ENCODE assay signal across 8 cellular contexts in the genomic region with DNA sequence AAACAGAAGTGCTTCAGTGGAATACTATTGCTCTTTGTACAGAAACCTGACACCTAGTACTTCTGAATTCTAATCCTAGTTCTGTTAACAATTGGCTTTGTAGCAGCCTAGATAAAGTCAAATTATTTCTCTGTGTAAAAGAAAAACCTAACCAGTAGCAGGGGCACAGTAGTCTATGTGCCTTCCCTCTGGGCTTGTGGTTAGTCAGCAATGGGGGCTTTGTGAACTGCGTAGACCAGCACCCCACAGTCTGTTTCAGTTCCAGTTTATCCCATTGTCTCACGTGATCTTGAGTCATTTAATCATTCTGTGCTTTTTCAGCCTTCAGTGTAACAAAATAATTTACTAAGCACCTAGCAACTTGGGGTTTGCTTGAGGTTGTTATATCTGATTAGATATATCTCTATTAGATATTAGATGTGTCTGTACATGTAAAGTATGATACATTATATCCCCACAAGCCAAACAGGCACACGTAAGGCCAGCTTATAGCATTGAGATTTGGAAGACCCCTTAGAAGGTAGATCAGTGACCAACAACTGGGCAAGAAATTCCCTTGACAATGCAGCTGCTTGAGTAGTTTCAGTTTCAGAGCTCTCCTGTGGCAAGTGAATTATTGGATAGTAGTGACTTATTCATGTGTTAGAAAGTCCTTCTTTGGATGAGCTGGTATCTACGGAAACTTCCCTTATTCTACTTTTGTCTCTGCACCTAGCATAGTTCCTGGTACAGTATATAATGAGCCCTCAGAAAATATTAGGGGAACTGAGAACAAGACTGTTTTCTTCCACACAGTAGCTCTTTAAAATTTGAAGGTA. TPM values are rescaled to one million over a fixed set of nuclear protein-coding genes. Genes with fewer than 3 reads are reported as not detected.
DNase-seq lines count a peak whose midpoint lies in the region; ATAC-seq and TF ChIP-seq lines count a peak whose summit lies in the region.

No MANE protein-coding gene starts in this region.

- no peaks in the 10 kb centered on the region for H3K27me3 Mint-ChIP-seq in nephron (ENCODE audit: low read depth)
- H3K27me3 Mint-ChIP-seq in activated T-helper 2 cell treated with anti-CD3 and anti-CD28 coated beads, Interferon-gamma antibody, Interleukin-2, Interleukin-4, amounts not matched to agents 10 μg/mL and 5 μg/mL and 100 μg/mL, durations not matched to agents 14 hours and 24 hours and 36 hours (ENCODE audit: low read depth), result peaks cover 52% of the 10 kb centered on the region

- peaks cover 7% of the 10 kb centered on the region for H3K9me3 Mint-ChIP-seq in nephron
- no peaks in the 10 kb centered on the region for H3K9me3 Mint-ChIP-seq in activated T-helper 2 cell treated with anti-CD3 and anti-CD28 coated beads, Interferon-gamma antibody, Interleukin-2, Interleukin-4, amounts not matched to agents 10 μg/mL and 5 μg/mL and 100 μg/mL, durations not matched to agents 14 hours and 24 hours and 36 hours

- TF ChIP-seq CTCF in nephron (IDR thresholded peaks at IDR 0.05; ENCODE audit: unreplicated experiment in 3 of 3), result no peak

- H3K4me3 Mint-ChIP-seq in nephron, result no peak overlapping the region
- no peak overlapping the region for H3K4me3 Mint-ChIP-seq in activated T-helper 2 cell treated with anti-CD3 and anti-CD28 coated beads, Interferon-gamma antibody, Interleukin-2, Interleukin-4, amounts not matched to agents 10 μg/mL and 5 μg/mL and 100 μg/mL, durations not matched to agents 14 hours and 24 hours and 36 hours (ENCODE audit: low read depth)

- intact Hi-C loops in activated T-helper 2 cell treated with anti-CD3 and anti-CD28 coated beads, Interferon-gamma antibody, Interleukin-2, Interleukin-4, amounts not matched to agents 10 μg/mL and 5 μg/mL and 100 μg/mL, durations not matched to agents 14 hours and 24 hours and 36 hours (cut with micrococcal nuclease), result loop anchor here (5.0 kb wide), 1 partner anchor 48 kb away; no protein-coding TSS in a partner anchor

- peak; percentile 65 for ATAC-seq in GM18909 (IDR thresholded peaks at IDR 0.05; ENCODE audit: poor library complexity, unreplicated experiment)
- peak; percentile 57 for ATAC-seq in HG02759 (IDR thresholded peaks at IDR 0.05; ENCODE audit: unreplicated experiment)

- no peaks in the 10 kb centered on the region for H3K36me3 Mint-ChIP-seq in nephron (ENCODE audit: low read depth)
- H3K36me3 Mint-ChIP-seq in activated T-helper 2 cell treated with anti-CD3 and anti-CD28 coated beads, Interferon-gamma antibody, Interleukin-2, Interleukin-4, amounts not matched to agents 10 μg/mL and 5 μg/mL and 100 μg/mL, durations not matched to agents 14 hours and 24 hours and 36 hours (ENCODE audit: low read depth), result no peaks in the 10 kb centered on the region

- DNase-seq in NOMO-1 (lab: John Stamatoyannopoulos, UW; ENCODE audit: unreplicated experiment in 2 of 2) (peak; percentile 62 to 90), NCI-H1417 (lab: John Stamatoyannopoulos, UW) (no peak), AML-193 (lab: John Stamatoyannopoulos, UW) (no peak), GOT3 (lab: John Stamatoyannopoulos, UW) (no peak)
- DNase-seq in activated T-helper 2 cell treated with anti-CD3 and anti-CD28 coated beads, Interferon-gamma antibody, Interleukin-2, Interleukin-4, amounts not matched to agents 10 μg/mL and 5 μg/mL and 100 μg/mL, durations not matched to agents 14 hours and 24 hours and 36 hours (ENCODE audit: low spot score), result no peak

- H3K4me1 Mint-ChIP-seq in nephron, result peaks cover 49% of the 10 kb centered on the region
- H3K4me1 Mint-ChIP-seq in activated T-helper 2 cell treated with anti-CD3 and anti-CD28 coated beads, Interferon-gamma antibody, Interleukin-2, Interleukin-4, amounts not matched to agents 10 μg/mL and 5 μg/mL and 100 μg/mL, durations not matched to agents 14 hours and 24 hours and 36 hours (ENCODE audit: low read depth), result peaks cover 45% of the 10 kb centered on the region

- peak overlapping the region; percentile 69 to 74 (median 73) for H3K27ac Mint-ChIP-seq in nephron
- no peak overlapping the region for H3K27ac Mint-ChIP-seq in activated T-helper 2 cell treated with anti-CD3 and anti-CD28 coated beads, Interferon-gamma antibody, Interleukin-2, Interleukin-4, amounts not matched to agents 10 μg/mL and 5 μg/mL and 100 μg/mL, durations not matched to agents 14 hours and 24 hours and 36 hours

RNA-seq across cellular contexts. Expression of gene CCR6, which starts 27.9 kb away (rescaled TPM):
- not detected in 2 replicates for total RNA-seq in activated T-helper 2 cell treated with anti-CD3 and anti-CD28 coated beads, Interferon-gamma antibody, Interleukin-2, Interleukin-4, amounts not matched to agents 10 μg/mL and 5 μg/mL and 100 μg/mL, durations not matched to agents 14 hours and 24 hours and 36 hours

Comparison
In these comparisons a context has a peak if more than half of its experiments do, and no peak if none do; other contexts are left out.
1. DNase-seq: peak in NOMO-1 (2 of 2); none in NCI-H1417 (0 of 3), AML-193 (0 of 2), GOT3 (single experiment) and activated T-helper 2 cell treated with anti-CD3 and anti-CD28 coated beads, Interferon-gamma antibody, Interleukin-2, Interleukin-4, amounts not matched to agents 10 μg/mL and 5 μg/mL and 100 μg/mL, durations not matched to agents 14 hours and 24 hours and 36 hours (single experiment).